In the genomic region with DNA sequence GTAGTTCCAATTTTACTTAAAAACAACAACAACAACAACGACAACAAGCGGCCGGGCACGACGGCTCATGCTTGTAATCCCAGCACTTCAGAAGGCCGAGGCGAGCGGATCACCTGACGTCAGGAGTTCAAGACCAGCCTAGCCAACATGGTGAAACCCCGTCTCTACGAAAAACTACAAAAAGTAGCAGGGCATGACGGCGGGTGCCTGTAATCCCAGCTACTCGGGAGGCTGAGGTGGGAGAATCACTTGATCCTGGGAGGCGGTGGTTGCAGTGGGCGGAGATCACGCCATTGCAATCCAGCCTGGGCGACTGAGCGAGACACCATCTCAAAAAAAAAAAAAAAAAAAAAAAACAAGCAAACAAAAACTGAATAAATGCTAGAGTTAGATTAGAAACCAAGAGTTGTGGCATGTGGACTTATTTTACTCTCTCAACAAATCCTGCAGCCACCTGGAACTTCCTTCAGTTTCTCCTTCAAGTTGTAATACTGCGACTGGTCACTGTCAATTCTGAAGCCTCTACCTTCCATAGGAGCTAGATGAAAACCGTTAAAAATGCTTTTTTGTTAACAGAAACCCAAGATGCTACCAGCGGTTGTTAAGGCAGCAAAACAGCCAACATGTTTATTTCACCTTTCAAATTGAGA, we compare ENCODE assay signal across 8 cellular contexts. TPM values are rescaled to one million over a fixed set of nuclear protein-coding genes. Genes with fewer than 3 reads are reported as not detected.
A peak's percentile ranks its signal among the peaks of the same experiment; 100 is the strongest.
DNase-seq lines count a peak whose midpoint lies in the region; ATAC-seq and TF ChIP-seq lines count a peak whose summit lies in the region.

No MANE protein-coding gene starts in this region.

- peak overlapping the region; percentile 98 for H3K4me3 Mint-ChIP-seq in mesothelial cell of epicardium

- H3K9me3 Mint-ChIP-seq in mesothelial cell of epicardium = no peaks in the 10 kb centered on the region

- peak overlapping the region; percentile 92 for H3K27ac ChIP-seq in KOPT-K1 (ENCODE audit: low read depth, low read length, poor library complexity, severe bottlenecking)

- no peaks in the 10 kb centered on the region for H3K9me3 ChIP-seq in KOPT-K1 (ENCODE audit: insufficient read depth, low read length, poor library complexity, severe bottlenecking)

- H3K36me3 Mint-ChIP-seq in mesothelial cell of epicardium = peaks cover 9% of the 10 kb centered on the region

- no peaks in the 10 kb centered on the region for H3K27me3 Mint-ChIP-seq in mesothelial cell of epicardium (ENCODE audit: low read depth)

- peaks cover 24% of the 10 kb centered on the region for H3K4me1 Mint-ChIP-seq in mesothelial cell of epicardium

- ATAC-seq in GM18867 (IDR thresholded peaks at IDR 0.05; ENCODE audit: unreplicated experiment) = no peak

- H3K36me3 ChIP-seq in KOPT-K1 (ENCODE audit: insufficient read depth, low read length) = peaks cover 48% of the 10 kb centered on the region

- peak; percentile 35 for DNase-seq in COLO668 (lab: John Stamatoyannopoulos, UW; ENCODE audit: unreplicated experiment)
- peak; percentile 16 for DNase-seq in cerebellar cortex (ENCODE audit: low spot score)
- no peak for DNase-seq in mesothelial cell of epicardium (ENCODE audit: low spot score in 2 of 2, unreplicated experiment in 2 of 2)
- no peak for DNase-seq in NCI-H2081 (lab: John Stamatoyannopoulos, UW)
- DNase-seq in NCI-H146 (lab: John Stamatoyannopoulos, UW) = no peak
- no peak for DNase-seq in D341Med (ENCODE audit: low spot score)

- TF ChIP-seq CTCF in mesothelial cell of epicardium (IDR thresholded peaks at IDR 0.05; ENCODE audit: unreplicated experiment) = no peak

- peak overlapping the region; percentile 98 for H3K27ac Mint-ChIP-seq in mesothelial cell of epicardium

RNA-seq across cellular contexts. Expression of gene ATP5F1A, which starts 1.3 kb away (rescaled TPM):
- 322 to 340 TPM (median 329 TPM) in 3 replicates for total RNA-seq in mesothelial cell of epicardium

RNA-seq across cellular contexts. Expression of gene HAUS1, which starts 7.4 kb away (rescaled TPM):
- total RNA-seq in mesothelial cell of epicardium = 47.3 to 51.5 TPM (median 49.0 TPM) in 3 replicates

RNA-seq across cellular contexts. Expression of gene PSTPIP2, which starts 24.7 kb away (rescaled TPM):
- 10.6 to 12.7 TPM (median 11.8 TPM) in 3 replicates for total RNA-seq in mesothelial cell of epicardium

Comparison
In these comparisons a context has a peak if more than half of its experiments do, and no peak if none do; other contexts are left out.
1. DNase-seq: peak in COLO668 (single experiment) and cerebellar cortex (single experiment); none in mesothelial cell of epicardium (0 of 2), NCI-H2081 (0 of 2), NCI-H146 (single experiment) and D341Med (single experiment).